ENCODE assay signal across 26 cellular contexts in the genomic region with DNA sequence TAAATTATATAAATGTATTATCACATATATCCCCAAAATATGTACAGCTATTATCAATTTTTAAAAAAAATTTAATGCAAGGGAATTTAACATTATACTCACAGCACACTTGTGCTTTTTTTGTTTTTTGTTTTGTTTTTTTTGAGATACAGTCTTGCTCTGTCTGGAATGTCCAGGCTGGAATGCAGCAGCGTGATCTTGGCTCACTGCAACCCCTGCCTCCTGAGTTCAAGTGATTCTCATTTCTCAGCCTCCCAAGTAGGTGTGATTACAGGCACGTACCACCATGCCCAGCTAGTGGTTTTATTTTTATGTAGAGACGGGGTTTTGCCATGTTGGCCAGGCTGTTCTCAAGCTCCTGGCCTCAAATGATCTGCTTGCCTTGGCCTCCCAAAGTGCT.
"Had no signal": no experiment of that assay in that cellular context is flagged by ENCODE, and none has a peak within 500 bp of the region (broad histone marks: within the 10 kb centered on the region; RNA-seq: fewer than 3 reads in every experiment).

No MANE protein-coding gene starts in this region.

- H3K27ac Mint-ChIP-seq: activated CD4-positive, alpha-beta memory T cell treated with anti-CD3 and anti-CD28 coated beads, Interleukin-2, amount 10 ng/mL, durations not matched to agents 7 days and 5 days; activated CD4-positive, alpha-beta T cell treated with anti-CD3 and anti-CD28 coated beads for 36 hours; activated CD4-positive, alpha-beta T cell treated with anti-CD3 and anti-CD28 coated beads, Interleukin-2, amount 10 ng/mL, durations not matched to agents 24 days and 14 days; activated naive CD4-positive, alpha-beta T cell treated with anti-CD3 and anti-CD28 coated beads, Interleukin-2, amount 10 ng/mL, durations not matched to agents 7 days and 5 days; activated naive CD8-positive, alpha-beta T cell treated with anti-CD3 and anti-CD28 coated beads, Interleukin-2, amount 10 ng/mL, durations not matched to agents 7 days and 5 days; activated T-cell treated with anti-CD3 and anti-CD28 coated beads, Interleukin-2, amount 50 U/mL, for 24 hours; activated T-cell treated with anti-CD3 and anti-CD28 coated beads, Interleukin-2, amount 50 U/mL, for 72 hours; effector memory CD8-positive, alpha-beta T cell had no signal

- H3K27ac ChIP-seq: ascending aorta, coronary artery, esophagus muscularis mucosa, foreskin keratinocyte, gastrocnemius medialis had no signal

- H3K36me3 Mint-ChIP-seq: activated naive CD4-positive, alpha-beta T cell treated with anti-CD3 and anti-CD28 coated beads, Interleukin-2, amount 50 U/mL, for 72 hours had no signal

- H3K4me3 Mint-ChIP-seq: activated CD4-positive, alpha-beta memory T cell treated with anti-CD3 and anti-CD28 coated beads, Interleukin-2, amount 10 ng/mL, durations not matched to agents 7 days and 5 days; activated CD4-positive, alpha-beta T cell treated with anti-CD3 and anti-CD28 coated beads for 36 hours; activated CD4-positive, alpha-beta T cell treated with anti-CD3 and anti-CD28 coated beads, Interleukin-2, amount 10 ng/mL, durations not matched to agents 24 days and 14 days; activated naive CD4-positive, alpha-beta T cell treated with anti-CD3 and anti-CD28 coated beads, Interleukin-2, amount 10 ng/mL, durations not matched to agents 7 days and 5 days; activated naive CD8-positive, alpha-beta T cell treated with anti-CD3 and anti-CD28 coated beads, Interleukin-2, amount 10 ng/mL, durations not matched to agents 7 days and 5 days; activated T-cell treated with anti-CD3 and anti-CD28 coated beads, Interleukin-2, amount 50 U/mL, for 24 hours; activated T-cell treated with anti-CD3 and anti-CD28 coated beads, Interleukin-2, amount 50 U/mL, for 72 hours; effector memory CD8-positive, alpha-beta T cell had no signal

- H3K9me3 Mint-ChIP-seq: activated CD4-positive, alpha-beta memory T cell treated with anti-CD3 and anti-CD28 coated beads, Interleukin-2, amount 10 ng/mL, durations not matched to agents 7 days and 5 days; activated T-cell treated with anti-CD3 and anti-CD28 coated beads, Interleukin-2, amount 50 U/mL, for 72 hours; effector memory CD8-positive, alpha-beta T cell had no signal

- H3K27me3 ChIP-seq: ascending aorta, esophagus muscularis mucosa, foreskin keratinocyte, gastrocnemius medialis had no signal

- H3K9me3 ChIP-seq: ascending aorta, esophagus muscularis mucosa, gastrocnemius medialis had no signal

- H3K36me3 ChIP-seq: ascending aorta, esophagus muscularis mucosa, gastrocnemius medialis had no signal

- H3K4me3 ChIP-seq: ascending aorta, coronary artery, esophagus muscularis mucosa, gastrocnemius medialis had no signal

- DNase-seq: activated CD4-positive, alpha-beta memory T cell treated with anti-CD3 and anti-CD28 coated beads, Interleukin-2, amount 10 ng/mL, durations not matched to agents 7 days and 5 days; activated CD4-positive, alpha-beta T cell treated with anti-CD3 and anti-CD28 coated beads for 36 hours; activated CD4-positive, alpha-beta T cell treated with anti-CD3 and anti-CD28 coated beads, Interleukin-2, amount 10 ng/mL, durations not matched to agents 24 days and 14 days; activated CD4-positive, CD25-positive, alpha-beta regulatory T cell; activated CD4-positive, CD25-positive, alpha-beta regulatory T cell treated with anti-CD3 and anti-CD28 coated beads, Interleukin-2, amount 50 U/mL, for 72 hours; activated CD8-positive, alpha-beta memory T cell treated with anti-CD3 and anti-CD28 coated beads, Interleukin-2, amount 50 U/mL, for 48 hours; activated gamma-delta T cell; activated naive CD4-positive, alpha-beta T cell; activated naive CD4-positive, alpha-beta T cell treated with anti-CD3 and anti-CD28 coated beads, Interleukin-2, amount 10 ng/mL, durations not matched to agents 7 days and 5 days; activated naive CD8-positive, alpha-beta T cell treated with anti-CD3 and anti-CD28 coated beads, Interleukin-2, amount 10 ng/mL, durations not matched to agents 7 days and 5 days; activated T-cell treated with anti-CD3 and anti-CD28 coated beads for 4 hours; activated T-cell treated with anti-CD3 and anti-CD28 coated beads, Interleukin-2, amount 50 U/mL, for 24 hours; activated T-cell treated with anti-CD3 and anti-CD28 coated beads, Interleukin-2, amount 50 U/mL, for 72 hours; caudate nucleus; dermis blood vessel endothelial cell; effector CD4-positive, alpha-beta T cell; effector memory CD8-positive, alpha-beta T cell; erythroblast; foreskin keratinocyte; gastrocnemius medialis; glutamatergic neuron; T-helper 2 cell had no signal

- H3K27me3 Mint-ChIP-seq: activated CD4-positive, alpha-beta memory T cell treated with anti-CD3 and anti-CD28 coated beads, Interleukin-2, amount 10 ng/mL, durations not matched to agents 7 days and 5 days; activated naive CD4-positive, alpha-beta T cell treated with anti-CD3 and anti-CD28 coated beads, Interleukin-2, amount 10 ng/mL, durations not matched to agents 7 days and 5 days; activated naive CD8-positive, alpha-beta T cell treated with anti-CD3 and anti-CD28 coated beads, Interleukin-2, amount 10 ng/mL, durations not matched to agents 7 days and 5 days; activated T-cell treated with anti-CD3 and anti-CD28 coated beads, Interleukin-2, amount 50 U/mL, for 24 hours had no signal
